Comparison of ENCODE assay signal across 1 cellular context in the genomic region with DNA sequence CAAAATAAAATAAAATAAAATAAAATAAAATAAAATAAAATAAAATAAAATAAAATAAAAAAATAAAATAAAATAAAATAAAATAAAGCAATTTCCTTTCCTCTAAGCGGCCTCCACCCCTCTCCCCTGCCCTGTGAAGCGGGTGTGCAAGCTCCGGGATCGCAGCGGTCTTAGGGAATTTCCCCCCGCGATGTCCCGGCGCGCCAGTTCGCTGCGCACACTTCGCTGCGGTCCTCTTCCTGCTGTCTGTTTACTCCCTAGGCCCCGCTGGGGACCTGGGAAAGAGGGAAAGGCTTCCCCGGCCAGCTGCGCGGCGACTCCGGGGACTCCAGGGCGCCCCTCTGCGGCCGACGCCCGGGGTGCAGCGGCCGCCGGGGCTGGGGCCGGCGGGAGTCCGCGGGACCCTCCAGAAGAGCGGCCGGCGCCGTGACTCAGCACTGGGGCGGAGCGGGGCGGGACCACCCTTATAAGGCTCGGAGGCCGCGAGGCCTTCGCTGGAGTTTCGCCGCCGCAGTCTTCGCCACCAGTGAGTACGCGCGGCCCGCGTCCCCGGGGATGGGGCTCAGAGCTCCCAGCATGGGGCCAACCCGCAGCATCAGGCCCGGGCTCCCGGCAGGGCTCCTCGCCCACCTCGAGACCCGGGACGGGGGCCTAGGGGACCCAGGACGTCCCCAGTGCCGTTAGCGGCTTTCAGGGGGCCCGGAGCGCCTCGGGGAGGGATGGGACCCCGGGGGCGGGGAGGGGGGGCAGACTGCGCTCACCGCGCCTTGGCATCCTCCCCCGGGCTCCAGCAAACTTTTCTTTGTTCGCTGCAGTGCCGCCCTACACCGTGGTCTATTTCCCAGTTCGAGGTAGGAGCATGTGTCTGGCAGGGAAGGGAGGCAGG.
A peak's percentile ranks its signal among the peaks of the same experiment; 100 is the strongest.
TF ChIP-seq lines count a peak whose summit lies in the region.

A gene (plus strand): TSS at position 494 of the 886 bp plus-strand sequence. CDS start 32 bp downstream, at position 526.

TF ChIP-seq in GM12878, 131 proteins besides CTCF, POLR2A, EP300 and RAD21 (continued from another document):
- TF ChIP-seq, protein P1, sequence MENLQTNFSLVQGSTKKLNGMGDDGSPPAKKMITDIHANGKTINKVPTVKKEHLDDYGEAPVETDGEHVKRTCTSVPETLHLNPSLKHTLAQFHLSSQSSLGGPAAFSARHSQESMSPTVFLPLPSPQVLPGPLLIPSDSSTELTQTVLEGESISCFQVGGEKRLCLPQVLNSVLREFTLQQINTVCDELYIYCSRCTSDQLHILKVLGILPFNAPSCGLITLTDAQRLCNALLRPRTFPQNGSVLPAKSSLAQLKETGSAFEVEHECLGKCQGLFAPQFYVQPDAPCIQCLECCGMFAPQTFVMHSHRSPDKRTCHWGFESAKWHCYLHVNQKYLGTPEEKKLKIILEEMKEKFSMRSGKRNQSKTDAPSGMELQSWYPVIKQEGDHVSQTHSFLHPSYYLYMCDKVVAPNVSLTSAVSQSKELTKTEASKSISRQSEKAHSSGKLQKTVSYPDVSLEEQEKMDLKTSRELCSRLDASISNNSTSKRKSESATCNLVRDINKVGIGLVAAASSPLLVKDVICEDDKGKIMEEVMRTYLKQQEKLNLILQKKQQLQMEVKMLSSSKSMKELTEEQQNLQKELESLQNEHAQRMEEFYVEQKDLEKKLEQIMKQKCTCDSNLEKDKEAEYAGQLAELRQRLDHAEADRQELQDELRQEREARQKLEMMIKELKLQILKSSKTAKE (IDR thresholded peaks at IDR 0.05; ENCODE audit: low read depth, poor library complexity, severe bottlenecking) = no peak
- TF ChIP-seq POLR2AphosphoS2 (IDR thresholded peaks at IDR 0.05; ENCODE audit: low read depth, low read length) = peak; percentile 97
- peak; percentile 56 for TF ChIP-seq MXI1 (IDR thresholded peaks at IDR 0.05; ENCODE audit: low read depth, low read length)
- peak; percentile 96 for TF ChIP-seq GATAD2B (conservative IDR thresholded peaks at IDR 0.05; ENCODE audit: low read depth)
- TF ChIP-seq LARP7 (IDR thresholded peaks at IDR 0.05) = peak; percentile 96
- TF ChIP-seq, protein P2, sequence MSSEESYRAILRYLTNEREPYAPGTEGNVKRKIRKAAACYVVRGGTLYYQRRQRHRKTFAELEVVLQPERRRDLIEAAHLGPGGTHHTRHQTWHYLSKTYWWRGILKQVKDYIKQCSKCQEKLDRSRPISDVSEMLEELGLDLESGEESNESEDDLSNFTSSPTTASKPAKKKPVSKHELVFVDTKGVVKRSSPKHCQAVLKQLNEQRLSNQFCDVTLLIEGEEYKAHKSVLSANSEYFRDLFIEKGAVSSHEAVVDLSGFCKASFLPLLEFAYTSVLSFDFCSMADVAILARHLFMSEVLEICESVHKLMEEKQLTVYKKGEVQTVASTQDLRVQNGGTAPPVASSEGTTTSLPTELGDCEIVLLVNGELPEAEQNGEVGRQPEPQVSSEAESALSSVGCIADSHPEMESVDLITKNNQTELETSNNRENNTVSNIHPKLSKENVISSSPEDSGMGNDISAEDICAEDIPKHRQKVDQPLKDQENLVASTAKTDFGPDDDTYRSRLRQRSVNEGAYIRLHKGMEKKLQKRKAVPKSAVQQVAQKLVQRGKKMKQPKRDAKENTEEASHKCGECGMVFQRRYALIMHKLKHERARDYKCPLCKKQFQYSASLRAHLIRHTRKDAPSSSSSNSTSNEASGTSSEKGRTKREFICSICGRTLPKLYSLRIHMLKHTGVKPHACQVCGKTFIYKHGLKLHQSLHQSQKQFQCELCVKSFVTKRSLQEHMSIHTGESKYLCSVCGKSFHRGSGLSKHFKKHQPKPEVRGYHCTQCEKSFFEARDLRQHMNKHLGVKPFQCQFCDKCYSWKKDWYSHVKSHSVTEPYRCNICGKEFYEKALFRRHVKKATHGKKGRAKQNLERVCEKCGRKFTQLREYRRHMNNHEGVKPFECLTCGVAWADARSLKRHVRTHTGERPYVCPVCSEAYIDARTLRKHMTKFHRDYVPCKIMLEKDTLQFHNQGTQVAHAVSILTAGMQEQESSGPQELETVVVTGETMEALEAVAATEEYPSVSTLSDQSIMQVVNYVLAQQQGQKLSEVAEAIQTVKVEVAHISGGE (CRISPR knock-in tag; IDR thresholded peaks at IDR 0.05) = no peak
- peak; percentile 69; the same call in 1 of the 2 replicates for TF ChIP-seq ZNF24 (IDR thresholded peaks at IDR 0.05)
- no peak for TF ChIP-seq GABPA (IDR thresholded peaks at IDR 0.05; ENCODE audit: low read depth)
- peak; percentile 79 for TF ChIP-seq TCF3 (IDR thresholded peaks at IDR 0.05; ENCODE audit: borderline replicate concordance, insufficient read depth, low read depth, low read length)
- peak; percentile 100 for TF ChIP-seq BACH1 (IDR thresholded peaks at IDR 0.05; ENCODE audit: borderline replicate concordance)
- TF ChIP-seq, protein P3, sequence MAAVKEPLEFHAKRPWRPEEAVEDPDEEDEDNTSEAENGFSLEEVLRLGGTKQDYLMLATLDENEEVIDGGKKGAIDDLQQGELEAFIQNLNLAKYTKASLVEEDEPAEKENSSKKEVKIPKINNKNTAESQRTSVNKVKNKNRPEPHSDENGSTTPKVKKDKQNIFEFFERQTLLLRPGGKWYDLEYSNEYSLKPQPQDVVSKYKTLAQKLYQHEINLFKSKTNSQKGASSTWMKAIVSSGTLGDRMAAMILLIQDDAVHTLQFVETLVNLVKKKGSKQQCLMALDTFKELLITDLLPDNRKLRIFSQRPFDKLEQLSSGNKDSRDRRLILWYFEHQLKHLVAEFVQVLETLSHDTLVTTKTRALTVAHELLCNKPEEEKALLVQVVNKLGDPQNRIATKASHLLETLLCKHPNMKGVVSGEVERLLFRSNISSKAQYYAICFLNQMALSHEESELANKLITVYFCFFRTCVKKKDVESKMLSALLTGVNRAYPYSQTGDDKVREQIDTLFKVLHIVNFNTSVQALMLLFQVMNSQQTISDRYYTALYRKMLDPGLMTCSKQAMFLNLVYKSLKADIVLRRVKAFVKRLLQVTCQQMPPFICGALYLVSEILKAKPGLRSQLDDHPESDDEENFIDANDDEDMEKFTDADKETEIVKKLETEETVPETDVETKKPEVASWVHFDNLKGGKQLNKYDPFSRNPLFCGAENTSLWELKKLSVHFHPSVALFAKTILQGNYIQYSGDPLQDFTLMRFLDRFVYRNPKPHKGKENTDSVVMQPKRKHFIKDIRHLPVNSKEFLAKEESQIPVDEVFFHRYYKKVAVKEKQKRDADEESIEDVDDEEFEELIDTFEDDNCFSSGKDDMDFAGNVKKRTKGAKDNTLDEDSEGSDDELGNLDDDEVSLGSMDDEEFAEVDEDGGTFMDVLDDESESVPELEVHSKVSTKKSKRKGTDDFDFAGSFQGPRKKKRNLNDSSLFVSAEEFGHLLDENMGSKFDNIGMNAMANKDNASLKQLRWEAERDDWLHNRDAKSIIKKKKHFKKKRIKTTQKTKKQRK (IDR thresholded peaks at IDR 0.05; ENCODE audit: low read depth, low read length) = no peak
- TF ChIP-seq POLR2AphosphoS5 (IDR thresholded peaks at IDR 0.05; ENCODE audit: low read length) = peak; percentile 96
- TF ChIP-seq RCOR1 (conservative IDR thresholded peaks at IDR 0.05; ENCODE audit: low read depth, low read length) = no peak
- TF ChIP-seq MEF2B (IDR thresholded peaks at IDR 0.05; ENCODE audit: partially characterized antibody, poor library complexity, severe bottlenecking) = peak; percentile 70
- TF ChIP-seq IKZF2 (IDR thresholded peaks at IDR 0.05) = peak; percentile 60 to 68
- TF ChIP-seq CHD2 (IDR thresholded peaks at IDR 0.05; ENCODE audit: borderline replicate concordance, low read depth, low read length) = peak; percentile 56; the same call in 1 of the 2 replicates
- no peak for TF ChIP-seq MYC (IDR thresholded peaks at IDR 0.05; ENCODE audit: insufficient read depth, insufficient read length, insufficient replicate concordance, low read length, severe bottlenecking)
- TF ChIP-seq SRF (IDR thresholded peaks at IDR 0.05; ENCODE audit: low read depth in 2 of 2, low read length in 2 of 2) = peak; percentile 92 to 93
- TF ChIP-seq, protein P4, sequence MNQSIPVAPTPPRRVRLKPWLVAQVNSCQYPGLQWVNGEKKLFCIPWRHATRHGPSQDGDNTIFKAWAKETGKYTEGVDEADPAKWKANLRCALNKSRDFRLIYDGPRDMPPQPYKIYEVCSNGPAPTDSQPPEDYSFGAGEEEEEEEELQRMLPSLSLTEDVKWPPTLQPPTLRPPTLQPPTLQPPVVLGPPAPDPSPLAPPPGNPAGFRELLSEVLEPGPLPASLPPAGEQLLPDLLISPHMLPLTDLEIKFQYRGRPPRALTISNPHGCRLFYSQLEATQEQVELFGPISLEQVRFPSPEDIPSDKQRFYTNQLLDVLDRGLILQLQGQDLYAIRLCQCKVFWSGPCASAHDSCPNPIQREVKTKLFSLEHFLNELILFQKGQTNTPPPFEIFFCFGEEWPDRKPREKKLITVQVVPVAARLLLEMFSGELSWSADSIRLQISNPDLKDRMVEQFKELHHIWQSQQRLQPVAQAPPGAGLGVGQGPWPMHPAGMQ (IDR thresholded peaks at IDR 0.05; ENCODE audit: borderline replicate concordance) = no peak
- TF ChIP-seq CREB1 (IDR thresholded peaks at IDR 0.05; ENCODE audit: low read depth) = peak; percentile 40
- TF ChIP-seq ZNF217 (IDR thresholded peaks at IDR 0.05) = peak; percentile 80; the same call in 1 of the 2 replicates
- no peak for TF ChIP-seq EZH2 (IDR thresholded peaks at IDR 0.05; ENCODE audit: borderline replicate concordance, control insufficient read depth, low read depth, low read length)
- TF ChIP-seq TCF7 (IDR thresholded peaks at IDR 0.05; ENCODE audit: borderline replicate concordance) = no peak
- TF ChIP-seq, protein P5, sequence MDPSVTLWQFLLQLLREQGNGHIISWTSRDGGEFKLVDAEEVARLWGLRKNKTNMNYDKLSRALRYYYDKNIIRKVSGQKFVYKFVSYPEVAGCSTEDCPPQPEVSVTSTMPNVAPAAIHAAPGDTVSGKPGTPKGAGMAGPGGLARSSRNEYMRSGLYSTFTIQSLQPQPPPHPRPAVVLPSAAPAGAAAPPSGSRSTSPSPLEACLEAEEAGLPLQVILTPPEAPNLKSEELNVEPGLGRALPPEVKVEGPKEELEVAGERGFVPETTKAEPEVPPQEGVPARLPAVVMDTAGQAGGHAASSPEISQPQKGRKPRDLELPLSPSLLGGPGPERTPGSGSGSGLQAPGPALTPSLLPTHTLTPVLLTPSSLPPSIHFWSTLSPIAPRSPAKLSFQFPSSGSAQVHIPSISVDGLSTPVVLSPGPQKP (IDR thresholded peaks at IDR 0.05; ENCODE audit: low read depth, low read length) = peak; percentile 58
- peak; percentile 19 for TF ChIP-seq KLF5 (IDR thresholded peaks at IDR 0.05; ENCODE audit: partially characterized antibody)
- TF ChIP-seq RB1 (IDR thresholded peaks at IDR 0.05; ENCODE audit: borderline replicate concordance) = peak; percentile 91; the same call in 1 of the 2 replicates
- no peak for TF ChIP-seq IRF4 (IDR thresholded peaks at IDR 0.05; ENCODE audit: low read depth, low read length)
- peak; percentile 77; the same call in 1 of the 2 replicates for TF ChIP-seq EED (IDR thresholded peaks at IDR 0.05; ENCODE audit: low read depth)
- peak; percentile 95 for TF ChIP-seq PML (IDR thresholded peaks at IDR 0.05; ENCODE audit: low read length)
- no peak for TF ChIP-seq SIX5 (IDR thresholded peaks at IDR 0.05; ENCODE audit: low read depth, low read length, severe bottlenecking)
- TF ChIP-seq, protein P6, sequence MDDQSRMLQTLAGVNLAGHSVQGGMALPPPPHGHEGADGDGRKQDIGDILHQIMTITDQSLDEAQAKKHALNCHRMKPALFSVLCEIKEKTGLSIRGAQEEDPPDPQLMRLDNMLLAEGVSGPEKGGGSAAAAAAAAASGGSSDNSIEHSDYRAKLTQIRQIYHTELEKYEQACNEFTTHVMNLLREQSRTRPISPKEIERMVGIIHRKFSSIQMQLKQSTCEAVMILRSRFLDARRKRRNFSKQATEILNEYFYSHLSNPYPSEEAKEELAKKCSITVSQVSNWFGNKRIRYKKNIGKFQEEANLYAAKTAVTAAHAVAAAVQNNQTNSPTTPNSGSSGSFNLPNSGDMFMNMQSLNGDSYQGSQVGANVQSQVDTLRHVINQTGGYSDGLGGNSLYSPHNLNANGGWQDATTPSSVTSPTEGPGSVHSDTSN (IDR thresholded peaks at IDR 0.05; ENCODE audit: insufficient replicate concordance, low read depth, low read length) = no peak
- TF ChIP-seq CBX5 (IDR thresholded peaks at IDR 0.05; ENCODE audit: low read depth) = no peak
- peak; percentile 79 for TF ChIP-seq CBFB (IDR thresholded peaks at IDR 0.05; ENCODE audit: low read depth)
- TF ChIP-seq BCL11A (IDR thresholded peaks at IDR 0.05; ENCODE audit: low read depth, low read length) = no peak
- TF ChIP-seq TAF1 (IDR thresholded peaks at IDR 0.05; ENCODE audit: borderline replicate concordance, low read depth, low read length) = peak; percentile 71; the same call in 1 of the 2 replicates
- peak; percentile 60; the same call in 1 of the 2 replicates for TF ChIP-seq RUNX3 (IDR thresholded peaks at IDR 0.05; ENCODE audit: low read length)
- TF ChIP-seq NR2F1 (conservative IDR thresholded peaks at IDR 0.05) = peak; percentile 76
- TF ChIP-seq SREBF2 (IDR thresholded peaks at IDR 0.05; ENCODE audit: low read length) = no peak
- peak; percentile 12 for TF ChIP-seq SP1 (IDR thresholded peaks at IDR 0.05; ENCODE audit: low read depth, low read length)
- peak; percentile 67; the same call in 1 of the 2 replicates for TF ChIP-seq TCF12 (IDR thresholded peaks at IDR 0.05; ENCODE audit: low read depth, low read length)
- TF ChIP-seq ZNF622 (IDR thresholded peaks at IDR 0.05) = no peak
